Comparison of ENCODE assay signal across 1 cellular context in the genomic region with DNA sequence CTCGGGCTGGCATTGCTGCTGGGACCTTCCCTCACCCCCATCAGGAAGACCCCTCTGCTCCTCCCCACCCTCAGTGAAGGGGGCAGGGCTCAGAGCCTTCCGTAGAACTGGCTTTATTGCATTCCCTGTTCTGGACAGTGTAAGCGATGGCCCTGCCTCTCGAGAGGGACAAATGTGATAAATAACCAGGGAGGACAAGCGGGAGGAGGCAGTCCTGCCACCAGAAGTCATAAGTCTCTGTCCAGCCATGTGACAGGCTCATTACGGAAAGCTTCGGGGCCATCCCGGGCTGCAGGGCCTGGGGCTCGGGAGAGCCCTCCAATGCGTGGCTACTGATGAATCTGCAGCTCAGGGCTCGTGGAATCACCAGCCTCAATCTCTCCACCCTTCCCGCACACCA.
TF ChIP-seq lines count a peak whose summit lies in the region.

No MANE protein-coding gene starts in this region.

TF ChIP-seq in IMR-90, 13 proteins besides CTCF, POLR2A, EP300 and RAD21 (continued from another document):
- TF ChIP-seq RCOR1 (IDR thresholded peaks at IDR 0.05; ENCODE audit: insufficient replicate concordance, low read length) (no peak), MXI1 (IDR thresholded peaks at IDR 0.05; ENCODE audit: borderline replicate concordance, low read depth, low read length) (no peak)
